ENCODE assay signal across 19 cellular contexts in the genomic region with DNA sequence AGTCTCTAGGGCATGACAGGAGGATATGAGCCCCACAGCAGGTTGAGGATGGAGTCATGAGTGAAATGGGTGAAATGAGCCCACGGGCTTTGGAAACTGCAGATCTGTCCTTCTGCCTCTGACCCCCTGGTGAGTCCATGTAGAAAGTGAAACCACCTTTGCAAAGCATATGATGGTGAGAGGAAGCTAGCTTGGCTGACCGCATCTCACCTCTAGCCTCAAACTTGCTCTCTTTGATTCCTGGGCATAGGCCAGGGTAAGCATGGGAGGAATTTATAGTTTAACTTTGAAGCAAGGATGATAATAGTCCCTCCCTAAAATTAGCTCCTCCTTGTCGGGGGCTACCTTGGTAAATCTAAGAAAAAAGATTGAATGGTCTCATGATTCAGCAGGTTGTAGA. TPM values are rescaled to one million over a fixed set of nuclear protein-coding genes. Genes with fewer than 3 reads are reported as not detected.
"Had no signal": no experiment of that assay in that cellular context is flagged by ENCODE, and none has a peak within 500 bp of the region (broad histone marks: within the 10 kb centered on the region; RNA-seq: fewer than 3 reads in every experiment).

No MANE protein-coding gene starts in this region.

RNA-seq across cellular contexts. Expression of a gene that starts 15.1 kb away (rescaled TPM):
- total RNA-seq: activated B cell treated with CpG ODN at 0.5 μM for 24 hours; activated CD4-positive, alpha-beta memory T cell treated with anti-CD3 and anti-CD28 coated beads for 36 hours; activated CD4-positive, alpha-beta T cell treated with anti-CD3 and anti-CD28 coated beads, Interleukin-2, amount 10 ng/mL, durations not matched to agents 24 days and 14 days; activated CD8-positive, alpha-beta memory T cell treated with anti-CD3 and anti-CD28 coated beads for 36 hours; activated CD8-positive, alpha-beta T cell treated with anti-CD3 and anti-CD28 coated beads for 36 hours; activated naive CD4-positive, alpha-beta T cell treated with anti-CD3 and anti-CD28 coated beads for 36 hours; activated naive CD4-positive, alpha-beta T cell treated with anti-CD3 and anti-CD28 coated beads, Interleukin-2, amount 50 U/mL, for 72 hours; activated naive CD8-positive, alpha-beta T cell treated with anti-CD3 and anti-CD28 coated beads for 36 hours; activated T-cell treated with anti-CD3 and anti-CD28 coated beads, Interleukin-2, amount 50 U/mL, for 4 hours; activated T-cell treated with anti-CD3 and anti-CD28 coated beads, Interleukin-2, amount 50 U/mL, for 72 hours; activated T-helper 1 cell treated with anti-CD3 and anti-CD28 coated beads, Interleukin-12 subunit alpha, Interleukin-12 subunit beta, Interleukin-2, Interleukin-4 antibody, amounts not matched to agents 30 ng/mL and 10 ng/mL and 1 ng/mL, durations not matched to agents 14 hours and 24 hours and 36 hours; activated T-helper 17 cell treated with anti-CD3 and anti-CD28 coated beads, Interleukin-2, amount 50 U/mL, for 72 hours; adrenal gland; aorta; astrocyte; body of pancreas; breast epithelium; cardiac septum; cerebellum had no signal

RNA-seq across cellular contexts. Expression of a gene that starts 34.4 kb away (rescaled TPM):
- total RNA-seq: activated B cell treated with CpG ODN at 0.5 μM for 24 hours; activated CD4-positive, alpha-beta memory T cell treated with anti-CD3 and anti-CD28 coated beads for 36 hours; activated CD4-positive, alpha-beta T cell treated with anti-CD3 and anti-CD28 coated beads, Interleukin-2, amount 10 ng/mL, durations not matched to agents 24 days and 14 days; activated CD8-positive, alpha-beta memory T cell treated with anti-CD3 and anti-CD28 coated beads for 36 hours; activated CD8-positive, alpha-beta T cell treated with anti-CD3 and anti-CD28 coated beads for 36 hours; activated naive CD4-positive, alpha-beta T cell treated with anti-CD3 and anti-CD28 coated beads for 36 hours; activated naive CD4-positive, alpha-beta T cell treated with anti-CD3 and anti-CD28 coated beads, Interleukin-2, amount 50 U/mL, for 72 hours; activated naive CD8-positive, alpha-beta T cell treated with anti-CD3 and anti-CD28 coated beads for 36 hours; activated T-cell treated with anti-CD3 and anti-CD28 coated beads, Interleukin-2, amount 50 U/mL, for 4 hours; activated T-cell treated with anti-CD3 and anti-CD28 coated beads, Interleukin-2, amount 50 U/mL, for 72 hours; activated T-helper 1 cell treated with anti-CD3 and anti-CD28 coated beads, Interleukin-12 subunit alpha, Interleukin-12 subunit beta, Interleukin-2, Interleukin-4 antibody, amounts not matched to agents 30 ng/mL and 10 ng/mL and 1 ng/mL, durations not matched to agents 14 hours and 24 hours and 36 hours; activated T-helper 17 cell treated with anti-CD3 and anti-CD28 coated beads, Interleukin-2, amount 50 U/mL, for 72 hours; adrenal gland; aorta; body of pancreas; breast epithelium; cardiac septum; cerebellum had no signal
